1 cellular context compared by ENCODE assay signal in the genomic region with DNA sequence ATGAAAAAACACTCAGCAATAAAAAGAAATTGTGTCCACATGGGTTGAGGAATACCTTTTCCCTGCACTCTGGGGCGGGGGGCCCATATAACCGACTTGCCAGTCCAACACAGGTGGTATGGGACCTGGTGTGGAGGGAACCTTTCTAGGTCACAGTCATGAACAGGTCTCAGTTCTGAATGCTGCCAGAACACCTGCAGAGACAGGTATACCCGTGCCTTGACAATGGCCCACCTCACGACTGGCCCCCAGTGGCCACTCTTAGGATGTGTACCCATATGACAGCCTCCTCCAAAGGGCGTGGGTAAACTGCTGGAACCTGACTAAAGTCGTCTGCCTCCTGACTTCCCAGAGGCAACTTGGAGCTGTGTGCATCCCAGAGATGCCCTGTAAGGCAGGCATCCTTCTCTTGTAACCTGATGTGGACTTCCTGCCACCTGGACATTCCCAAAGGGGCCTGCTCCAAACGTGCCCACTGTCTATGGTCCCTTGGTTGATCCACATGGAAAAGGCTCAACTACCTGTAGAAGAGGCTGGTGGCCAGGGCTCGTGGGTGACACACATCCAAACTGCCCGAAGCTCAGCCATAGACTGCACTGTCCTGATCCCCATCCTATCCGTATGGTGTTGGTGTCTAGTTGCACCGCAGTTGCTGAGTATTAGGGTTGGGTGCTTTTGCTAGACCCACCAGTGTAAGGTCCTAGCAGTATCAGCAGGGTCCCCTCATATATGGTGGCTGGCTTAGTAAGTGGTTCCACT.
TF ChIP-seq lines count a peak whose summit lies in the region.

No MANE protein-coding gene starts in this region.

TF ChIP-seq in SK-N-SH, 30 proteins besides CTCF, POLR2A, EP300 and RAD21 (continued from another document):
- TF ChIP-seq, protein P1, sequence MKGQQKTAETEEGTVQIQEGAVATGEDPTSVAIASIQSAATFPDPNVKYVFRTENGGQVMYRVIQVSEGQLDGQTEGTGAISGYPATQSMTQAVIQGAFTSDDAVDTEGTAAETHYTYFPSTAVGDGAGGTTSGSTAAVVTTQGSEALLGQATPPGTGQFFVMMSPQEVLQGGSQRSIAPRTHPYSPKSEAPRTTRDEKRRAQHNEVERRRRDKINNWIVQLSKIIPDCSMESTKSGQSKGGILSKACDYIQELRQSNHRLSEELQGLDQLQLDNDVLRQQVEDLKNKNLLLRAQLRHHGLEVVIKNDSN (IDR thresholded peaks at IDR 0.05; ENCODE audit: borderline replicate concordance, low read depth): no peak
- TF ChIP-seq POLR2AphosphoS5 (IDR thresholded peaks at IDR 0.05; ENCODE audit: low read depth, low read length): no peak
TF ChIP-seq in SK-N-SH: peak in this region for 0.
